ENCODE assay signal across 21 cellular contexts in genomic region chr12:3587402-3588013, GRCh38.
A peak's percentile ranks its signal among the peaks of the same experiment; 100 is the strongest.
DNase-seq lines count a peak whose midpoint lies in the region; ATAC-seq and TF ChIP-seq lines count a peak whose summit lies in the region.
"Had no signal": no experiment of that assay in that cellular context is flagged by ENCODE, and none has a peak within 500 bp of the region (broad histone marks: within the 10 kb centered on the region; RNA-seq: fewer than 3 reads in every experiment).

No MANE protein-coding gene starts in this region.

- H3K4me1 ChIP-seq in upper lobe of right lung (no peaks in the 10 kb centered on the region), spleen (no peaks in the 10 kb centered on the region)
- H3K4me1 ChIP-seq: Peyer's patch had no signal

- H3K27ac ChIP-seq in upper lobe of right lung (no peak overlapping the region), spleen (no peak overlapping the region)
- H3K27ac ChIP-seq: 22Rv1, C4-2B, Peyer's patch had no signal

- no peaks in the 10 kb centered on the region for H3K36me3 ChIP-seq in upper lobe of right lung
- no peaks in the 10 kb centered on the region for H3K36me3 ChIP-seq in spleen
- H3K36me3 ChIP-seq: Peyer's patch had no signal

- H3K4me3 ChIP-seq in upper lobe of right lung = no peak overlapping the region
- H3K4me3 ChIP-seq in spleen = no peak overlapping the region
- H3K4me3 ChIP-seq: K562, Peyer's patch had no signal

- TF ChIP-seq POLR2A in spleen (IDR thresholded peaks at IDR 0.05) = no peak

- ATAC-seq in WTC11 = peak; percentile 70; the same call in 1 of the 2 replicates
- no peak for ATAC-seq in upper lobe of right lung
- ATAC-seq: K562, Right ventricle myocardium inferior had no signal

- H3K27ac Mint-ChIP-seq in WTC11 = no peak overlapping the region
- H3K27ac Mint-ChIP-seq: H9 had no signal

- peaks cover 5% of the 10 kb centered on the region for H3K36me3 Mint-ChIP-seq in WTC11

- H3K4me3 Mint-ChIP-seq in WTC11 = no peak overlapping the region
- H3K4me3 Mint-ChIP-seq: H9 had no signal

- H3K27me3 ChIP-seq in upper lobe of right lung = no peaks in the 10 kb centered on the region
- H3K27me3 ChIP-seq in spleen (replicated peaks in 1 of 7) = peaks cover 0 to 17% (median 0%) of the 10 kb centered on the region in 7 donors
- H3K27me3 ChIP-seq: Peyer's patch had no signal

- CTCF ChIA-PET in WTC11 (lab: Charles Lee) = interaction anchor here (1.1 kb wide), 1 partner anchor 287 kb away, joined by 4 read pairs; no protein-coding TSS in a partner anchor

- no peaks in the 10 kb centered on the region; the same call in 1 of the 2 replicates for H3K27me3 Mint-ChIP-seq in WTC11 (ENCODE audit: low read depth)

- intact Hi-C loops in upper lobe of right lung (cut with DNase I) = no loop called here
- intact Hi-C loops in spleen (cut with DNase I; ENCODE audit: low total_unique reads) = no loop called here

- peak; percentile 18 for DNase-seq in NCI-H748 (lab: John Stamatoyannopoulos, UW; ENCODE audit: unreplicated experiment)
- DNase-seq in NCI-H748 treated with DMSO at 0.1 percent for 48 hours (lab: John Stamatoyannopoulos, UW) = no peak
- peak; percentile 95 for DNase-seq in NCI-H2107 treated with DMSO at 0.1 percent for 48 hours (lab: John Stamatoyannopoulos, UW; ENCODE audit: unreplicated experiment)
- no peak for DNase-seq in WTC11 (ENCODE audit: low spot score)
- peak; percentile 40 for DNase-seq in upper lobe of right lung
- DNase-seq in activated CD4-positive, alpha-beta T cell treated with anti-CD3 and anti-CD28 coated beads, Interleukin-2, amount 50 U/mL, for 1 hour = no peak
- no peak for DNase-seq in germinal center (ENCODE audit: low spot score)
- no peak for DNase-seq in spleen
- DNase-seq: AML-193; DMS79 treated with DMSO at 0.1 percent for 48 hours; H9; NCI-H1105; NCI-H1930; NCI-H226; NCI-H526; NK-92 treated with Interleukin-12 subunit alpha and Interleukin-12 subunit beta, amount 100 ng/mL, for 24 hours; Peyer's patch had no signal

- POLR2A ChIA-PET in WTC11 (lab: Charles Lee) = no interaction called here

- H3K4me1 Mint-ChIP-seq in WTC11 = peaks cover 6% of the 10 kb centered on the region

- H3K9me3 Mint-ChIP-seq in WTC11 = peaks cover 11% of the 10 kb centered on the region

- H3K9me3 ChIP-seq in upper lobe of right lung (no peaks in the 10 kb centered on the region), spleen (peaks cover 0 to 11% (median 3%) of the 10 kb centered on the region in 8 donors)
- H3K9me3 ChIP-seq: Peyer's patch had no signal

- TF ChIP-seq CTCF in WTC11 (IDR thresholded peaks at IDR 0.05) (no peak), upper lobe of right lung (IDR thresholded peaks at IDR 0.05) (no peak), spleen (IDR thresholded peaks at IDR 0.05 in 8 of 11, conservative IDR thresholded peaks at IDR 0.05 in 3 of 11) (no peak)

- WGBS in spleen, 5 donors = 70 to 84% (median 77%) methylated on average over 7 to 9 of the region's 9 CpGs

TF ChIP-seq in WTC11, 78 proteins besides CTCF, POLR2A, EP300 and RAD21:
- no peak for TF ChIP-seq FOXK1 (CRISPR knock-in tag; IDR thresholded peaks at IDR 0.05)
- TF ChIP-seq ZNF423 (CRISPR knock-in tag; IDR thresholded peaks at IDR 0.05) = peak; percentile 29
- TF ChIP-seq SOX15 (CRISPR knock-in tag; IDR thresholded peaks at IDR 0.05) = no peak
- no peak for TF ChIP-seq KAT7 (CRISPR knock-in tag; IDR thresholded peaks at IDR 0.05; ENCODE audit: borderline replicate concordance)
- TF ChIP-seq ZNF281 (CRISPR knock-in tag; IDR thresholded peaks at IDR 0.05) = no peak
- no peak for TF ChIP-seq FOXP4 (CRISPR knock-in tag; IDR thresholded peaks at IDR 0.05)
- TF ChIP-seq RELA (CRISPR knock-in tag; IDR thresholded peaks at IDR 0.05; ENCODE audit: borderline replicate concordance) = no peak

Comparison
In these comparisons a context has a peak if more than half of its experiments do, and no peak if none do; other contexts are left out.
1. DNase-seq: peak in NCI-H748 (single experiment), NCI-H2107 treated with DMSO at 0.1 percent for 48 hours (single experiment) and upper lobe of right lung (single experiment); none in NCI-H748 treated with DMSO at 0.1 percent for 48 hours (single experiment), WTC11 (single experiment), activated CD4-positive, alpha-beta T cell treated with anti-CD3 and anti-CD28 coated beads, Interleukin-2, amount 50 U/mL, for 1 hour (single experiment), germinal center (single experiment) and spleen (single experiment).